In the genomic region with DNA sequence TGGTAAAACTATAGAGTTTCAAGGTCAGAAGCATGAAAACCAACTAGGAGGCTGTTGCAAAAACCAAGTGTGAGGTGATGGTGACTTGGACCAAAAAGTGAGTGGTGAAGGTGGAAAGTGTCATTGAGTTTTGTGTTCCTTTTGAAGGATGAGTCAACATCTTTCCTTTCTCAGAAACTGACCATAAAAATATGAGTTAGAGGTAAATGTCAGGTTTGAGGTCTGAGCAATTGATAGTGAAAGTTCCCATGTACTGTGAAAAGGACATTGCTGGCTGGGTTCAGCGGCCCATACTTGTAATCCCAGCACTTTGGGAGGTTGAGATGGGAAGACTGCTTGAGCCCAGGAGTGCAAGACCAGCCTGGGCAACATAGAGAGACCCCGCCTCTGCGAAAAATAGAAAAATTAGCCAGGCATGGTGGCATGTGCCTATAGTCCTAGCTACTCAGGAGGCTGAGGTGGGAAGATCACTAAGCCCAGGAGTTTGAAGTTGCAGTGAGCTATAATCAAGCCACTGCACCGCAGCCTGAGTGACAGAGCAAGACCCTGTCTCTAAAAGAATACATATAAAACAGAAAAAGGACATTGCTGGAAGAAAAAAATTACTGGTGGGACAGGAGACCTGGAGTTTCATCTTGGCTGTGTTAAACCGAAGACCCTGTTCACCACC, we compare ENCODE assay signal across 18 cellular contexts.
DNase-seq lines count a peak whose midpoint lies in the region; ATAC-seq and TF ChIP-seq lines count a peak whose summit lies in the region.
"Had no signal": no experiment of that assay in that cellular context is flagged by ENCODE, and none has a peak within 500 bp of the region (broad histone marks: within the 10 kb centered on the region; RNA-seq: fewer than 3 reads in every experiment).

No MANE protein-coding gene starts in this region.

- CTCF ChIA-PET in naive thymus-derived CD4-positive, alpha-beta T cell (lab: Charles Lee): no interaction called here
- CTCF ChIA-PET in WTC11 (lab: Charles Lee): no interaction called here

- no peaks in the 10 kb centered on the region for H3K4me1 ChIP-seq in naive thymus-derived CD4-positive, alpha-beta T cell (ENCODE audit: control insufficient read depth in 2 of 2, insufficient read depth in 2 of 2, low read length in 2 of 2)
- no peaks in the 10 kb centered on the region for H3K4me1 ChIP-seq in prostate gland (replicated peaks)
- H3K4me1 ChIP-seq: adrenal gland, BE2C, left lung, parathyroid adenoma had no signal

- no peaks in the 10 kb centered on the region for H3K9me3 ChIP-seq in naive thymus-derived CD4-positive, alpha-beta T cell (ENCODE audit: control insufficient read depth in 2 of 3, low read length in 3 of 3)
- H3K9me3 ChIP-seq in prostate gland: no peaks in the 10 kb centered on the region
- H3K9me3 ChIP-seq: adrenal gland, BE2C, left lung had no signal

- 97% methylated on average over 5 of the region's 5 CpGs for WGBS in prostate gland

- no peak overlapping the region for H3K27ac ChIP-seq in naive thymus-derived CD4-positive, alpha-beta T cell (ENCODE audit: low read depth, low read length)
- no peak overlapping the region for H3K27ac ChIP-seq in prostate gland
- H3K27ac ChIP-seq: adrenal gland, left lung, parathyroid adenoma, skin epidermis had no signal

- POLR2A ChIA-PET in naive thymus-derived CD4-positive, alpha-beta T cell (lab: Charles Lee): interaction anchor here (0.5 kb wide), 1 partner anchor 10 kb away, joined by 4 read pairs; no protein-coding TSS in a partner anchor
- POLR2A ChIA-PET in WTC11 (lab: Charles Lee): no interaction called here

- H3K4me1 Mint-ChIP-seq in naive thymus-derived CD4-positive, alpha-beta T cell: peaks cover 0 to 3% (median 0%) of the 10 kb centered on the region in 7 donors
- no peaks in the 10 kb centered on the region for H3K4me1 Mint-ChIP-seq in WTC11

- H3K4me3 Mint-ChIP-seq in naive thymus-derived CD4-positive, alpha-beta T cell: no peak overlapping the region
- no peak overlapping the region for H3K4me3 Mint-ChIP-seq in WTC11
- H3K4me3 Mint-ChIP-seq: T-helper 1 cell treated with Interleukin-12 subunit alpha and Interleukin-12 subunit beta and Interleukin-4 antibody, amounts not matched to agents 30 μg/mL and 1 μg/mL, for 36 hours had no signal

- ATAC-seq in GM18519 (IDR thresholded peaks at IDR 0.05; ENCODE audit: low FRiP score, unreplicated experiment): peak; percentile 45
- peak; percentile 67 for ATAC-seq in GM21381 (IDR thresholded peaks at IDR 0.05; ENCODE audit: unreplicated experiment)
- peak; percentile 56 for ATAC-seq in HG03175 (IDR thresholded peaks at IDR 0.05; ENCODE audit: unreplicated experiment)
- ATAC-seq in naive thymus-derived CD4-positive, alpha-beta T cell: peak; percentile 34
- no peak for ATAC-seq in WTC11
- ATAC-seq: left lung had no signal

- H3K4me3 ChIP-seq in naive thymus-derived CD4-positive, alpha-beta T cell (ENCODE audit: low read length): no peak overlapping the region
- no peak overlapping the region for H3K4me3 ChIP-seq in prostate gland
- H3K4me3 ChIP-seq: adrenal gland, left lung, skin epidermis had no signal

- H3K27me3 Mint-ChIP-seq in naive thymus-derived CD4-positive, alpha-beta T cell: peaks cover 0 to 4% (median 0%) of the 10 kb centered on the region in 5 donors
- H3K27me3 Mint-ChIP-seq in WTC11 (ENCODE audit: low read depth): peaks cover 16% of the 10 kb centered on the region

- no peaks in the 10 kb centered on the region for H3K36me3 ChIP-seq in naive thymus-derived CD4-positive, alpha-beta T cell (ENCODE audit: control insufficient read depth in 2 of 3, insufficient read depth in 3 of 3, low read length in 3 of 3)
- no peaks in the 10 kb centered on the region for H3K36me3 ChIP-seq in prostate gland
- H3K36me3 ChIP-seq: adrenal gland, BE2C, left lung had no signal

- DNase-seq in naive thymus-derived CD4-positive, alpha-beta T cell: no peak
- DNase-seq in NCI-H2107 treated with DMSO at 0.1 percent for 48 hours (lab: John Stamatoyannopoulos, UW; ENCODE audit: unreplicated experiment) (no peak), WTC11 (ENCODE audit: low spot score) (no peak), prostate gland (ENCODE audit: low spot score) (no peak)
- DNase-seq: activated T-cell treated with anti-CD3 and anti-CD28 coated beads for 4 hours; adrenal gland; BE2C; cerebellar nuclear complex; left lung; NCI-H187 treated with DMSO at 0.1 percent for 48 hours; NCI-H69; stimulated activated naive CD4-positive, alpha-beta T cell had no signal

- TF ChIP-seq CTCF in WTC11 (IDR thresholded peaks at IDR 0.05): no peak
- TF ChIP-seq CTCF in prostate gland (IDR thresholded peaks at IDR 0.05): no peak

- TF ChIP-seq POLR2A in prostate gland (IDR thresholded peaks at IDR 0.05): no peak

- H3K9me3 Mint-ChIP-seq in naive thymus-derived CD4-positive, alpha-beta T cell: peaks cover 0 to 2% (median 0%) of the 10 kb centered on the region in 11 donors
- no peaks in the 10 kb centered on the region for H3K9me3 Mint-ChIP-seq in WTC11
- H3K9me3 Mint-ChIP-seq: T-helper 1 cell treated with Interleukin-12 subunit alpha and Interleukin-12 subunit beta and Interleukin-4 antibody, amounts not matched to agents 30 μg/mL and 1 μg/mL, for 36 hours had no signal

- H3K27ac Mint-ChIP-seq in naive thymus-derived CD4-positive, alpha-beta T cell: no peak overlapping the region
- H3K27ac Mint-ChIP-seq in WTC11: no peak overlapping the region
- H3K27ac Mint-ChIP-seq: T-helper 1 cell treated with Interleukin-12 subunit alpha and Interleukin-12 subunit beta and Interleukin-4 antibody, amounts not matched to agents 30 μg/mL and 1 μg/mL, for 36 hours had no signal

- intact Hi-C loops in naive thymus-derived CD4-positive, alpha-beta T cell (cut with micrococcal nuclease): no loop called here
- intact Hi-C loops in prostate gland (cut with DNase I): no loop called here

- H3K36me3 Mint-ChIP-seq in naive thymus-derived CD4-positive, alpha-beta T cell: peaks cover 0 to 2% (median 0%) of the 10 kb centered on the region in 5 donors
- H3K36me3 Mint-ChIP-seq in WTC11: no peaks in the 10 kb centered on the region

- H3K27me3 ChIP-seq in naive thymus-derived CD4-positive, alpha-beta T cell (ENCODE audit: control insufficient read depth in 2 of 2, insufficient read depth in 2 of 2, low read length in 2 of 2): no peaks in the 10 kb centered on the region
- H3K27me3 ChIP-seq in prostate gland (replicated peaks; ENCODE audit: insufficient read depth): no peaks in the 10 kb centered on the region
- H3K27me3 ChIP-seq: adrenal gland, BE2C, left lung had no signal

TF ChIP-seq in WTC11, 78 proteins besides CTCF, POLR2A, EP300 and RAD21 (continues in another document):
- TF ChIP-seq HMGA2 (CRISPR knock-in tag; IDR thresholded peaks at IDR 0.05): no peak
- no peak for TF ChIP-seq ELF4 (CRISPR knock-in tag; IDR thresholded peaks at IDR 0.05; ENCODE audit: low read depth)
- TF ChIP-seq, protein P1, sequence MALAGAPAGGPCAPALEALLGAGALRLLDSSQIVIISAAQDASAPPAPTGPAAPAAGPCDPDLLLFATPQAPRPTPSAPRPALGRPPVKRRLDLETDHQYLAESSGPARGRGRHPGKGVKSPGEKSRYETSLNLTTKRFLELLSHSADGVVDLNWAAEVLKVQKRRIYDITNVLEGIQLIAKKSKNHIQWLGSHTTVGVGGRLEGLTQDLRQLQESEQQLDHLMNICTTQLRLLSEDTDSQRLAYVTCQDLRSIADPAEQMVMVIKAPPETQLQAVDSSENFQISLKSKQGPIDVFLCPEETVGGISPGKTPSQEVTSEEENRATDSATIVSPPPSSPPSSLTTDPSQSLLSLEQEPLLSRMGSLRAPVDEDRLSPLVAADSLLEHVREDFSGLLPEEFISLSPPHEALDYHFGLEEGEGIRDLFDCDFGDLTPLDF (CRISPR knock-in tag; IDR thresholded peaks at IDR 0.05): no peak
- TF ChIP-seq, protein P2, sequence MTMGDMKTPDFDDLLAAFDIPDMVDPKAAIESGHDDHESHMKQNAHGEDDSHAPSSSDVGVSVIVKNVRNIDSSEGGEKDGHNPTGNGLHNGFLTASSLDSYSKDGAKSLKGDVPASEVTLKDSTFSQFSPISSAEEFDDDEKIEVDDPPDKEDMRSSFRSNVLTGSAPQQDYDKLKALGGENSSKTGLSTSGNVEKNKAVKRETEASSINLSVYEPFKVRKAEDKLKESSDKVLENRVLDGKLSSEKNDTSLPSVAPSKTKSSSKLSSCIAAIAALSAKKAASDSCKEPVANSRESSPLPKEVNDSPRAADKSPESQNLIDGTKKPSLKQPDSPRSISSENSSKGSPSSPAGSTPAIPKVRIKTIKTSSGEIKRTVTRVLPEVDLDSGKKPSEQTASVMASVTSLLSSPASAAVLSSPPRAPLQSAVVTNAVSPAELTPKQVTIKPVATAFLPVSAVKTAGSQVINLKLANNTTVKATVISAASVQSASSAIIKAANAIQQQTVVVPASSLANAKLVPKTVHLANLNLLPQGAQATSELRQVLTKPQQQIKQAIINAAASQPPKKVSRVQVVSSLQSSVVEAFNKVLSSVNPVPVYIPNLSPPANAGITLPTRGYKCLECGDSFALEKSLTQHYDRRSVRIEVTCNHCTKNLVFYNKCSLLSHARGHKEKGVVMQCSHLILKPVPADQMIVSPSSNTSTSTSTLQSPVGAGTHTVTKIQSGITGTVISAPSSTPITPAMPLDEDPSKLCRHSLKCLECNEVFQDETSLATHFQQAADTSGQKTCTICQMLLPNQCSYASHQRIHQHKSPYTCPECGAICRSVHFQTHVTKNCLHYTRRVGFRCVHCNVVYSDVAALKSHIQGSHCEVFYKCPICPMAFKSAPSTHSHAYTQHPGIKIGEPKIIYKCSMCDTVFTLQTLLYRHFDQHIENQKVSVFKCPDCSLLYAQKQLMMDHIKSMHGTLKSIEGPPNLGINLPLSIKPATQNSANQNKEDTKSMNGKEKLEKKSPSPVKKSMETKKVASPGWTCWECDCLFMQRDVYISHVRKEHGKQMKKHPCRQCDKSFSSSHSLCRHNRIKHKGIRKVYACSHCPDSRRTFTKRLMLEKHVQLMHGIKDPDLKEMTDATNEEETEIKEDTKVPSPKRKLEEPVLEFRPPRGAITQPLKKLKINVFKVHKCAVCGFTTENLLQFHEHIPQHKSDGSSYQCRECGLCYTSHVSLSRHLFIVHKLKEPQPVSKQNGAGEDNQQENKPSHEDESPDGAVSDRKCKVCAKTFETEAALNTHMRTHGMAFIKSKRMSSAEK (CRISPR knock-in tag; IDR thresholded peaks at IDR 0.05; ENCODE audit: borderline replicate concordance): no peak
